1 cellular context compared by ENCODE assay signal in genomic region chr10:51029172-51029641, GRCh38.
TF ChIP-seq lines count a peak whose summit lies in the region.

No MANE protein-coding gene starts in this region.

TF ChIP-seq in IMR-90, 13 proteins besides CTCF, POLR2A, EP300 and RAD21:
- TF ChIP-seq SMC3 (IDR thresholded peaks at IDR 0.05; ENCODE audit: low read depth, low read length): no peak
- no peak for TF ChIP-seq RCOR1 (IDR thresholded peaks at IDR 0.05; ENCODE audit: insufficient replicate concordance, low read length)
